ENCODE assay signal across 15 cellular contexts in genomic region chr2:189083088-189083487, GRCh38.
DNase-seq lines count a peak whose midpoint lies in the region; ATAC-seq and TF ChIP-seq lines count a peak whose summit lies in the region.
"Had no signal": no experiment of that assay in that cellular context is flagged by ENCODE, and none has a peak within 500 bp of the region (broad histone marks: within the 10 kb centered on the region; RNA-seq: fewer than 3 reads in every experiment).

No MANE protein-coding gene starts in this region.

- no peak overlapping the region for H2BK15ac ChIP-seq in mesenchymal stem cell (ENCODE audit: low read depth, poor library complexity, severe bottlenecking)

- H2AFZ ChIP-seq in mesenchymal stem cell (ENCODE audit: low read depth, low read length) (no peak overlapping the region), PC-3 (ENCODE audit: low read length) (no peak overlapping the region)

- ATAC-seq in heart right ventricle (no peak), gastrocnemius medialis (peak; percentile 33 to 52), PC-3 (no peak)

- H3K4me3 ChIP-seq in left ventricle myocardium inferior (no peak overlapping the region), heart right ventricle (no peak overlapping the region), mesenchymal stem cell (ENCODE audit: insufficient read depth in 1 of 2, low read depth in 1 of 2, low read length in 2 of 2) (no peak overlapping the region), gastrocnemius medialis (no peak overlapping the region), PC-3 (ENCODE audit: low read length) (no peak overlapping the region), spleen (no peak overlapping the region)
- H3K4me3 ChIP-seq: BLaER1 treated with 17β-estradiol and CSF1 and Interleukin-3, amounts not matched to agents 10 nM and 100 nM; Peyer's patch had no signal

- H3K27me3 ChIP-seq in left ventricle myocardium inferior (ENCODE audit: low read depth): no peaks in the 10 kb centered on the region
- H3K27me3 ChIP-seq in heart right ventricle: no peaks in the 10 kb centered on the region
- no peaks in the 10 kb centered on the region for H3K27me3 ChIP-seq in mesenchymal stem cell (ENCODE audit: control insufficient read depth in 1 of 2, insufficient read depth in 1 of 2, low read length in 2 of 2)
- H3K27me3 ChIP-seq in gastrocnemius medialis: no peaks in the 10 kb centered on the region
- H3K27me3 ChIP-seq in PC-3 (ENCODE audit: low read length): no peaks in the 10 kb centered on the region
- no peaks in the 10 kb centered on the region for H3K27me3 ChIP-seq in spleen (replicated peaks in 1 of 7)
- H3K27me3 ChIP-seq: BLaER1 treated with 17β-estradiol and CSF1 and Interleukin-3, amounts not matched to agents 10 nM and 100 nM; Peyer's patch had no signal

- H2BK12ac ChIP-seq in mesenchymal stem cell (ENCODE audit: low read length in 2 of 2): no peak overlapping the region

- H3F3A ChIP-seq in PC-3 (ENCODE audit: low read length, unreplicated experiment): no peaks in the 10 kb centered on the region

- no peaks in the 10 kb centered on the region for H3K79me2 ChIP-seq in PC-3 (ENCODE audit: low read length)

- H2AK5ac ChIP-seq in mesenchymal stem cell (ENCODE audit: low read length, severe bottlenecking): no peak overlapping the region

- H3K27ac ChIP-seq in left ventricle myocardium inferior (replicated peaks): peak overlapping the region; percentile 37
- peak overlapping the region in 1 of 10 donors; percentile 13 for H3K27ac ChIP-seq in heart right ventricle
- no peak overlapping the region for H3K27ac ChIP-seq in mesenchymal stem cell (ENCODE audit: low read length, poor library complexity, severe bottlenecking)
- peak overlapping the region in 3 of 4 donors; percentile 3 to 16 (median 12) for H3K27ac ChIP-seq in gastrocnemius medialis
- H3K27ac ChIP-seq in PC-3 (ENCODE audit: low read length): no peak overlapping the region
- no peak overlapping the region for H3K27ac ChIP-seq in spleen
- H3K27ac ChIP-seq: 22Rv1; BLaER1 treated with 17β-estradiol and CSF1 and Interleukin-3, amounts not matched to agents 10 nM and 100 nM; Peyer's patch had no signal

- no peak overlapping the region for H4K91ac ChIP-seq in mesenchymal stem cell (ENCODE audit: low read length)

- H3K14ac ChIP-seq in mesenchymal stem cell (ENCODE audit: low read length in 2 of 2): no peak overlapping the region

- DNase-seq in left ventricle myocardium inferior: no peak
- no peak for DNase-seq in heart right ventricle
- DNase-seq in mesenchymal stem cell: no peak
- DNase-seq in gastrocnemius medialis: no peak
- DNase-seq in T-helper 9 cell: no peak
- no peak for DNase-seq in PC-3
- DNase-seq in spleen: no peak
- no peak for DNase-seq in dedifferentiated amniotic fluid mesenchymal stem cell (ENCODE audit: extremely low spot score)
- DNase-seq: MM.1S, NCI-H1105 treated with DMSO at 0.1 percent for 48 hours, NCI-H187, NCI-H774, Peyer's patch had no signal

- H3K4me1 ChIP-seq in left ventricle myocardium inferior (no peaks in the 10 kb centered on the region), heart right ventricle (peaks cover 0 to 12% (median 0%) of the 10 kb centered on the region in 9 donors), mesenchymal stem cell (ENCODE audit: control insufficient read depth, insufficient read depth, low read depth, low read length) (peaks cover 2% of the 10 kb centered on the region), gastrocnemius medialis (peaks cover 16 to 24% of the 10 kb centered on the region in 2 donors), PC-3 (ENCODE audit: insufficient read depth, low read length) (peaks cover 15% of the 10 kb centered on the region), spleen (no peaks in the 10 kb centered on the region)
- H3K4me1 ChIP-seq: BLaER1 treated with 17β-estradiol and CSF1 and Interleukin-3, amounts not matched to agents 10 nM and 100 nM; Peyer's patch had no signal

- no peak overlapping the region for H3K9ac ChIP-seq in mesenchymal stem cell (ENCODE audit: low read length)
- H3K9ac ChIP-seq in PC-3 (ENCODE audit: low read length): no peak overlapping the region
- H3K9ac ChIP-seq: BLaER1 treated with 17β-estradiol and CSF1 and Interleukin-3, amounts not matched to agents 10 nM and 100 nM had no signal

- no peaks in the 10 kb centered on the region for H3K9me2 ChIP-seq in PC-3 (replicated peaks; ENCODE audit: low read length)

- H2BK120ac ChIP-seq in mesenchymal stem cell (ENCODE audit: low read depth, low read length): no peak overlapping the region

- CTCF ChIA-PET in PC-3 (lab: Charles Lee): no interaction called here

- H4K20me1 ChIP-seq in PC-3 (ENCODE audit: low read length): no peaks in the 10 kb centered on the region
- H4K20me1 ChIP-seq: BLaER1 treated with 17β-estradiol and CSF1 and Interleukin-3, amounts not matched to agents 10 nM and 100 nM had no signal

- TF ChIP-seq POLR2A in gastrocnemius medialis (IDR thresholded peaks at IDR 0.05) (no peak), spleen (IDR thresholded peaks at IDR 0.05) (no peak)

- H3K9me3 ChIP-seq in left ventricle myocardium inferior (replicated peaks) (no peaks in the 10 kb centered on the region), heart right ventricle (no peaks in the 10 kb centered on the region), mesenchymal stem cell (ENCODE audit: control insufficient read depth, low read length) (no peaks in the 10 kb centered on the region), gastrocnemius medialis (no peaks in the 10 kb centered on the region), PC-3 (ENCODE audit: low read length) (no peaks in the 10 kb centered on the region), spleen (no peaks in the 10 kb centered on the region)
- H3K9me3 ChIP-seq: BLaER1 treated with 17β-estradiol and CSF1 and Interleukin-3, amounts not matched to agents 10 nM and 100 nM; Peyer's patch had no signal

- peaks cover 2% of the 10 kb centered on the region for H3K79me1 ChIP-seq in mesenchymal stem cell (replicated peaks; ENCODE audit: low read length, poor library complexity, severe bottlenecking)

- intact Hi-C loops in left ventricle myocardium inferior (cut with micrococcal nuclease): no loop called here
- intact Hi-C loops in heart right ventricle (cut with DNase I): no loop called here
- intact Hi-C loops in gastrocnemius medialis (cut with DNase I; ENCODE audit: low total_unique reads): no loop called here
- intact Hi-C loops in PC-3 (cut with micrococcal nuclease): no loop called here
- intact Hi-C loops in spleen (cut with DNase I; ENCODE audit: low total_unique reads): no loop called here

- H3K36me3 ChIP-seq in left ventricle myocardium inferior (peaks cover 5% of the 10 kb centered on the region), heart right ventricle (peaks cover 0 to 60% (median 0%) of the 10 kb centered on the region in 9 donors), mesenchymal stem cell (ENCODE audit: control insufficient read depth in 1 of 2, insufficient read depth in 2 of 2, low read depth in 1 of 2, low read length in 2 of 2) (peaks cover 0 to 89% of the 10 kb centered on the region in 2 experiments), gastrocnemius medialis (no peaks in the 10 kb centered on the region), PC-3 (ENCODE audit: low read depth, low read length) (peaks cover 3% of the 10 kb centered on the region; the same call in 1 of the 2 replicates), spleen (no peaks in the 10 kb centered on the region)
- H3K36me3 ChIP-seq: BLaER1 treated with 17β-estradiol and CSF1 and Interleukin-3, amounts not matched to agents 10 nM and 100 nM; Peyer's patch had no signal

- peak overlapping the region; percentile 36 for H4K8ac ChIP-seq in mesenchymal stem cell (ENCODE audit: low read length)

- H2BK5ac ChIP-seq in mesenchymal stem cell (ENCODE audit: low read depth, low read length, poor library complexity, severe bottlenecking): no peak overlapping the region

- TF ChIP-seq CTCF in left ventricle myocardium inferior (IDR thresholded peaks at IDR 0.05; ENCODE audit: borderline replicate concordance): no peak
- no peak for TF ChIP-seq CTCF in heart right ventricle (IDR thresholded peaks at IDR 0.05)
- TF ChIP-seq CTCF in gastrocnemius medialis (IDR thresholded peaks at IDR 0.05 in 4 of 5, conservative IDR thresholded peaks at IDR 0.05 in 1 of 5): no peak
- TF ChIP-seq CTCF in PC-3 (conservative IDR thresholded peaks at IDR 0.05; ENCODE audit: low read depth, low read length): no peak
- TF ChIP-seq CTCF in spleen (IDR thresholded peaks at IDR 0.05 in 8 of 11, conservative IDR thresholded peaks at IDR 0.05 in 3 of 11): no peak

- BruUV-seq in PC-3 (replicated peaks; lab: Mats Ljungman, UMichigan): no TSS peak

- no peak overlapping the region for H3K4ac ChIP-seq in mesenchymal stem cell (ENCODE audit: low read depth in 1 of 2, low read length in 2 of 2)

- WGBS in heart right ventricle, 2 donors: 91% methylated on average over 2 of the region's 2 CpGs
- 94% methylated on average over 2 of the region's 2 CpGs for WGBS in mesenchymal stem cell
- WGBS in spleen, 5 donors: 71 to 92% (median 88%) methylated on average over 2 of the region's 2 CpGs

- in situ Hi-C loops in gastrocnemius medialis (cut with MboI; ENCODE audit: low sequenced_read_pairs in 4 of 4): no loop called here

- no peak overlapping the region for H3K4me2 ChIP-seq in mesenchymal stem cell (ENCODE audit: low read length, poor library complexity, severe bottlenecking)
- no peak overlapping the region for H3K4me2 ChIP-seq in PC-3 (ENCODE audit: low read length)
- H3K4me2 ChIP-seq: BLaER1 treated with 17β-estradiol and CSF1 and Interleukin-3, amounts not matched to agents 10 nM and 100 nM had no signal

- H3K18ac ChIP-seq in mesenchymal stem cell (ENCODE audit: low read depth in 1 of 2, low read length in 2 of 2): peak overlapping the region in 1 of 2 experiments; percentile 29

- POLR2A ChIA-PET in PC-3 (lab: Charles Lee; ENCODE audit: unreplicated experiment): no interaction called here

- H3K23ac ChIP-seq in mesenchymal stem cell (ENCODE audit: low read length in 2 of 2): no peak overlapping the region

Comparison
In these comparisons a context has a peak if more than half of its experiments do, and no peak if none do; other contexts are left out.
1. H3K27ac ChIP-seq: peak in left ventricle myocardium inferior (single experiment) and gastrocnemius medialis (3 of 4); none in mesenchymal stem cell (single experiment), PC-3 (single experiment) and spleen (0 of 8).
2. ATAC-seq: peak in gastrocnemius medialis (2 of 2); none in heart right ventricle (0 of 8) and PC-3 (single experiment).